Comparison of ENCODE assay signal across 20 cellular contexts in the genomic region with DNA sequence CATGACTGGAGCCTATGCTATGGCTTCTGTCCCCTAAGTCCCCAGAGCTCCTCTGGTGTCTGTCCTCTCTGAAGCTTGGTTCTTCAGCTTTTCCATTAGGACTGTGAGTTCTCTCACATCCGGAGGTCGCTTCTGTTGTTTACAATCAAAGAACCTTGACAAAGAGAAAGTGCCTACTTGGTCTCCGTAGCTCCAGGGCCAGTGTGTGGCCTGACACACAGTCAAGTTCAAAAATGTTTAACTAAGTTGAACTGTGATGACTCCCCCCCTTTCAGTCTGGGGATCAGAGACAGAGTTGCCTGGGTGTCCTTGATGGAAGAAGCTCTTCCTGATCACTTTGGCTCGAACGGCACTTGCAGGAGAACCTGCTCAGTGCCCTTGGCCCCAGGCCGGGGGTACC. TPM values are rescaled to one million over a fixed set of nuclear protein-coding genes. Genes with fewer than 3 reads are reported as not detected.
DNase-seq lines count a peak whose midpoint lies in the region; ATAC-seq and TF ChIP-seq lines count a peak whose summit lies in the region.
"Had no signal": no experiment of that assay in that cellular context is flagged by ENCODE, and none has a peak within 500 bp of the region (broad histone marks: within the 10 kb centered on the region; RNA-seq: fewer than 3 reads in every experiment).

No MANE protein-coding gene starts in this region.

- ATAC-seq in activated T-helper 17 cell treated with anti-CD3 and anti-CD28 coated beads, Interleukin-2, amount 50 U/mL, for 72 hours (replicated peaks): no peak
- no peak for ATAC-seq in GM21390 (IDR thresholded peaks at IDR 0.05; ENCODE audit: unreplicated experiment)
- ATAC-seq in HG03354 (IDR thresholded peaks at IDR 0.05; ENCODE audit: poor library complexity, severe bottlenecking, unreplicated experiment): no peak
- no peak for ATAC-seq in gastroesophageal sphincter
- ATAC-seq: body of pancreas; naive thymus-derived CD8-positive, alpha-beta T cell; upper lobe of right lung had no signal

- no peaks in the 10 kb centered on the region for H3K36me3 ChIP-seq in BLaER1 treated with 17β-estradiol and CSF1 and Interleukin-3, amounts not matched to agents 10 nM and 100 nM
- H3K36me3 ChIP-seq in HUES64 (ENCODE audit: insufficient read depth, low read length): no peaks in the 10 kb centered on the region
- H3K36me3 ChIP-seq in colonic mucosa: no peaks in the 10 kb centered on the region
- no peaks in the 10 kb centered on the region for H3K36me3 ChIP-seq in gastroesophageal sphincter
- H3K36me3 ChIP-seq: Peyer's patch, upper lobe of right lung had no signal

- peaks cover 20 to 72% (median 70%) of the 10 kb centered on the region in 10 experiments for H3K4me1 ChIP-seq in BLaER1 treated with 17β-estradiol and CSF1 and Interleukin-3, amounts not matched to agents 10 nM and 100 nM
- H3K4me1 ChIP-seq in HUES64 (ENCODE audit: insufficient read depth, low read length) (peaks cover 5% of the 10 kb centered on the region; the same call in 1 of the 2 replicates), colonic mucosa (no peaks in the 10 kb centered on the region), gastroesophageal sphincter (no peaks in the 10 kb centered on the region)
- H3K4me1 ChIP-seq: Caco-2, Peyer's patch, upper lobe of right lung had no signal

- H3K36me3 Mint-ChIP-seq in activated T-helper 17 cell treated with anti-CD3 and anti-CD28 coated beads, Interleukin-2, amount 50 U/mL, for 72 hours (ENCODE audit: low read depth): peaks cover 13% of the 10 kb centered on the region
- peaks cover 0 to 2% (median 0%) of the 10 kb centered on the region in 3 donors for H3K36me3 Mint-ChIP-seq in immature natural killer cell
- H3K36me3 Mint-ChIP-seq: activated naive CD8-positive, alpha-beta T cell treated with anti-CD3 and anti-CD28 coated beads for 36 hours; memory B cell; naive thymus-derived CD8-positive, alpha-beta T cell had no signal

- DNase-seq in immature natural killer cell (no peak), colonic mucosa (no peak)
- DNase-seq: body of pancreas; naive thymus-derived CD8-positive, alpha-beta T cell; NCI-H1694; NCI-H774; Peyer's patch; posterior cingulate gyrus; upper lobe of right lung had no signal

- no peaks in the 10 kb centered on the region for H3K9me3 ChIP-seq in BLaER1 treated with 17β-estradiol and CSF1 and Interleukin-3, amounts not matched to agents 10 nM and 100 nM (replicated peaks in 1 of 11)
- H3K9me3 ChIP-seq in HUES64 (ENCODE audit: insufficient read depth, low read depth, low read length) (no peaks in the 10 kb centered on the region), colonic mucosa (no peaks in the 10 kb centered on the region), gastroesophageal sphincter (no peaks in the 10 kb centered on the region)
- H3K9me3 ChIP-seq: body of pancreas, Caco-2, Peyer's patch, upper lobe of right lung had no signal

- intact Hi-C loops in colonic mucosa (cut with DNase I): no loop called here

- H3K4me2 ChIP-seq in BLaER1 treated with 17β-estradiol and CSF1 and Interleukin-3, amounts not matched to agents 10 nM and 100 nM: peak overlapping the region in 6 of 11 experiments; percentile 18 to 65 (median 58); a peak in 6 of 22 replicates
- H3K4me2 ChIP-seq: hepatocyte had no signal

- H3K27me3 ChIP-seq in BLaER1 treated with 17β-estradiol and CSF1 and Interleukin-3, amounts not matched to agents 10 nM and 100 nM: no peaks in the 10 kb centered on the region
- H3K27me3 ChIP-seq in HUES64 (ENCODE audit: insufficient read depth, low read length) (no peaks in the 10 kb centered on the region), colonic mucosa (no peaks in the 10 kb centered on the region), gastroesophageal sphincter (no peaks in the 10 kb centered on the region)
- H3K27me3 ChIP-seq: body of pancreas, hepatocyte, Peyer's patch, upper lobe of right lung had no signal

- H3K9me3 Mint-ChIP-seq in activated T-helper 17 cell treated with anti-CD3 and anti-CD28 coated beads, Interleukin-2, amount 50 U/mL, for 72 hours: peaks cover 5% of the 10 kb centered on the region
- no peaks in the 10 kb centered on the region for H3K9me3 Mint-ChIP-seq in immature natural killer cell
- H3K9me3 Mint-ChIP-seq: activated naive CD8-positive, alpha-beta T cell treated with anti-CD3 and anti-CD28 coated beads for 36 hours; naive thymus-derived CD8-positive, alpha-beta T cell had no signal

- TF ChIP-seq CTCF in colonic mucosa (IDR thresholded peaks at IDR 0.05) (no peak), gastroesophageal sphincter (IDR thresholded peaks at IDR 0.05) (no peak)

- no peak for TF ChIP-seq POLR2A in gastroesophageal sphincter (IDR thresholded peaks at IDR 0.05)

- no peak overlapping the region for H3K27ac ChIP-seq in BLaER1 treated with 17β-estradiol and CSF1 and Interleukin-3, amounts not matched to agents 10 nM and 100 nM
- H3K27ac ChIP-seq in HUES64 (ENCODE audit: low read depth, low read length) (0 out of 2 replicates have a peak overlapping the region, but pooled peaks have one; percentile 13), colonic mucosa (no peak overlapping the region), gastroesophageal sphincter (no peak overlapping the region)
- H3K27ac ChIP-seq: body of pancreas, hepatocyte, Peyer's patch, upper lobe of right lung had no signal

- no peak for TF ChIP-seq EP300 in gastroesophageal sphincter (IDR thresholded peaks at IDR 0.05)

- peaks cover 3% of the 10 kb centered on the region for H3K27me3 Mint-ChIP-seq in activated T-helper 17 cell treated with anti-CD3 and anti-CD28 coated beads, Interleukin-2, amount 50 U/mL, for 72 hours
- H3K27me3 Mint-ChIP-seq in immature natural killer cell (ENCODE audit: low read depth in 3 of 3): peaks cover 3 to 6% (median 4%) of the 10 kb centered on the region in 3 donors
- H3K27me3 Mint-ChIP-seq: activated naive CD8-positive, alpha-beta T cell treated with anti-CD3 and anti-CD28 coated beads for 36 hours had no signal

- WGBS in HUES64: 89% methylated on average over 6 of the region's 6 CpGs
- WGBS in gastroesophageal sphincter (ENCODE audit: low coverage in 1 of 2), 2 donors: 70 to 78% methylated on average over 2 to 6 of the region's 6 CpGs

- H3K9ac ChIP-seq in BLaER1 treated with 17β-estradiol and CSF1 and Interleukin-3, amounts not matched to agents 10 nM and 100 nM: no peak overlapping the region
- H3K9ac ChIP-seq in HUES64 (ENCODE audit: low read depth, low read length) (0 out of 2 replicates have a peak overlapping the region, but pooled peaks have one; percentile 14), colonic mucosa (ENCODE audit: low read depth in 2 of 2, low read length in 2 of 2) (no peak overlapping the region)

- H3K4me1 Mint-ChIP-seq in activated T-helper 17 cell treated with anti-CD3 and anti-CD28 coated beads, Interleukin-2, amount 50 U/mL, for 72 hours: peaks cover 28% of the 10 kb centered on the region
- peaks cover 30 to 38% of the 10 kb centered on the region in 2 donors for H3K4me1 Mint-ChIP-seq in immature natural killer cell

- peak overlapping the region; percentile 75 for H3K4me3 Mint-ChIP-seq in activated T-helper 17 cell treated with anti-CD3 and anti-CD28 coated beads, Interleukin-2, amount 50 U/mL, for 72 hours
- peak overlapping the region in 3 of 5 donors; percentile 10 to 75 (median 27) for H3K4me3 Mint-ChIP-seq in immature natural killer cell
- H3K4me3 Mint-ChIP-seq: activated naive CD8-positive, alpha-beta T cell treated with anti-CD3 and anti-CD28 coated beads for 36 hours had no signal

- peak overlapping the region; percentile 96 for H3K27ac Mint-ChIP-seq in activated T-helper 17 cell treated with anti-CD3 and anti-CD28 coated beads, Interleukin-2, amount 50 U/mL, for 72 hours
- peak overlapping the region in 4 of 6 donors; percentile 24 to 92 (median 82) for H3K27ac Mint-ChIP-seq in immature natural killer cell
- H3K27ac Mint-ChIP-seq: activated naive CD8-positive, alpha-beta T cell treated with anti-CD3 and anti-CD28 coated beads for 36 hours; memory B cell had no signal

- H4K20me1 ChIP-seq in BLaER1 treated with 17β-estradiol and CSF1 and Interleukin-3, amounts not matched to agents 10 nM and 100 nM: no peaks in the 10 kb centered on the region

- no peak overlapping the region for H3K4me3 ChIP-seq in BLaER1 treated with 17β-estradiol and CSF1 and Interleukin-3, amounts not matched to agents 10 nM and 100 nM
- H3K4me3 ChIP-seq in HUES64 (ENCODE audit: low read length) (no peak overlapping the region), colonic mucosa (no peak overlapping the region), gastroesophageal sphincter (no peak overlapping the region)
- H3K4me3 ChIP-seq: body of pancreas, hepatocyte, Peyer's patch, skin epidermis, upper lobe of right lung had no signal

RNA-seq across cellular contexts. Expression of gene YWHAQ, which starts 26.3 kb away (rescaled TPM):
- 521 TPM for polyA plus RNA-seq in HUES64 (2013, experiment 1 of 2)
- 537 TPM for polyA plus RNA-seq in HUES64 (2013, experiment 2 of 2)
- 100 to 1,000 TPM; 283 TPM for total RNA-seq in activated T-helper 17 cell treated with anti-CD3 and anti-CD28 coated beads, Interleukin-2, amount 50 U/mL, for 72 hours
- 100 to 1,000 TPM; 406 to 761 (median 479) TPM for polyA plus RNA-seq in immature natural killer cell
- total RNA-seq in colonic mucosa (100 to 1,000 TPM; 246 to 299 TPM), gastroesophageal sphincter (100 to 1,000 TPM; 226 to 282 (median 255) TPM)
